11 cellular contexts compared by ENCODE assay signal in genomic region chr15:90680371-90680935, GRCh38. TPM values are rescaled to one million over a fixed set of nuclear protein-coding genes. Genes with fewer than 3 reads are reported as not detected.
DNase-seq lines count a peak whose midpoint lies in the region; ATAC-seq and TF ChIP-seq lines count a peak whose summit lies in the region.
"Had no signal": no experiment of that assay in that cellular context is flagged by ENCODE, and none has a peak within 500 bp of the region (broad histone marks: within the 10 kb centered on the region; RNA-seq: fewer than 3 reads in every experiment).

No MANE protein-coding gene starts in this region.

- no peaks in the 10 kb centered on the region for H3K36me3 Mint-ChIP-seq in activated CD8-positive, alpha-beta T cell treated with anti-CD3 and anti-CD28 coated beads for 36 hours (ENCODE audit: low read depth)
- H3K36me3 Mint-ChIP-seq in activated CD8-positive, alpha-beta T cell treated with anti-CD3 and anti-CD28 coated beads, Interleukin-2, amount 10 ng/mL, durations not matched to agents 7 days and 5 days (ENCODE audit: low read depth) = peaks cover 8% of the 10 kb centered on the region
- H3K36me3 Mint-ChIP-seq: WTC11 had no signal

- DNase-seq in activated CD8-positive, alpha-beta T cell treated with anti-CD3 and anti-CD28 coated beads for 36 hours = no peak
- DNase-seq in activated CD8-positive, alpha-beta T cell treated with anti-CD3 and anti-CD28 coated beads, Interleukin-2, amount 10 ng/mL, durations not matched to agents 7 days and 5 days = no peak
- peak; percentile 94 for DNase-seq in amniotic epithelial cell (ENCODE audit: low read depth)
- peak; percentile 34 for DNase-seq in left cardiac atrium
- peak; percentile 62 to 80 for DNase-seq in tibial artery
- DNase-seq: NCI-H2171 had no signal

- POLR2A ChIA-PET in activated CD8-positive, alpha-beta T cell treated with anti-CD3 and anti-CD28 coated beads for 36 hours (lab: Charles Lee) = no interaction called here
- POLR2A ChIA-PET in activated CD8-positive, alpha-beta T cell treated with anti-CD3 and anti-CD28 coated beads, Interleukin-2, amount 10 ng/mL, durations not matched to agents 7 days and 5 days (lab: Charles Lee) = interaction anchor here (0.6 kb wide), 1 partner anchor 15 kb away, joined by 3 read pairs; no protein-coding TSS in a partner anchor

- peaks cover 2% of the 10 kb centered on the region for H3K9me3 Mint-ChIP-seq in activated CD8-positive, alpha-beta T cell treated with anti-CD3 and anti-CD28 coated beads for 36 hours
- H3K9me3 Mint-ChIP-seq in activated CD8-positive, alpha-beta T cell treated with anti-CD3 and anti-CD28 coated beads, Interleukin-2, amount 10 ng/mL, durations not matched to agents 7 days and 5 days (ENCODE audit: insufficient read depth) = no peaks in the 10 kb centered on the region
- H3K9me3 Mint-ChIP-seq: WTC11 had no signal

- ATAC-seq in activated CD8-positive, alpha-beta T cell treated with anti-CD3 and anti-CD28 coated beads for 36 hours = peak; percentile 32
- no peak for ATAC-seq in activated CD8-positive, alpha-beta T cell treated with anti-CD3 and anti-CD28 coated beads, Interleukin-2, amount 10 ng/mL, durations not matched to agents 7 days and 5 days
- ATAC-seq in left cardiac atrium (peak; percentile 61 to 91), GM21515 (IDR thresholded peaks at IDR 0.05; ENCODE audit: unreplicated experiment) (no peak), HG03097 (IDR thresholded peaks at IDR 0.05; ENCODE audit: low FRiP score, unreplicated experiment) (no peak), HG03045 (IDR thresholded peaks at IDR 0.05; ENCODE audit: unreplicated experiment) (no peak)
- ATAC-seq: WTC11 had no signal

- H3K4me3 ChIP-seq in tibial artery = no peak overlapping the region
- H3K4me3 ChIP-seq: BLaER1 treated with 17β-estradiol and CSF1 and Interleukin-3, amounts not matched to agents 10 nM and 100 nM had no signal

- H3K27me3 Mint-ChIP-seq in activated CD8-positive, alpha-beta T cell treated with anti-CD3 and anti-CD28 coated beads for 36 hours = no peaks in the 10 kb centered on the region
- H3K27me3 Mint-ChIP-seq in activated CD8-positive, alpha-beta T cell treated with anti-CD3 and anti-CD28 coated beads, Interleukin-2, amount 10 ng/mL, durations not matched to agents 7 days and 5 days (ENCODE audit: low read depth) = no peaks in the 10 kb centered on the region

- H3K9me3 ChIP-seq in tibial artery = no peaks in the 10 kb centered on the region
- H3K9me3 ChIP-seq: BLaER1 treated with 17β-estradiol and CSF1 and Interleukin-3, amounts not matched to agents 10 nM and 100 nM had no signal

- no peak overlapping the region for H3K4me3 Mint-ChIP-seq in activated CD8-positive, alpha-beta T cell treated with anti-CD3 and anti-CD28 coated beads for 36 hours
- no peak overlapping the region for H3K4me3 Mint-ChIP-seq in activated CD8-positive, alpha-beta T cell treated with anti-CD3 and anti-CD28 coated beads, Interleukin-2, amount 10 ng/mL, durations not matched to agents 7 days and 5 days
- H3K4me3 Mint-ChIP-seq: WTC11 had no signal

- H3K4me1 Mint-ChIP-seq in activated CD8-positive, alpha-beta T cell treated with anti-CD3 and anti-CD28 coated beads for 36 hours (ENCODE audit: low read depth) = peaks cover 39% of the 10 kb centered on the region
- peaks cover 59% of the 10 kb centered on the region for H3K4me1 Mint-ChIP-seq in activated CD8-positive, alpha-beta T cell treated with anti-CD3 and anti-CD28 coated beads, Interleukin-2, amount 10 ng/mL, durations not matched to agents 7 days and 5 days (ENCODE audit: low read depth)

- TF ChIP-seq CTCF in activated CD8-positive, alpha-beta T cell treated with anti-CD3 and anti-CD28 coated beads for 36 hours (IDR thresholded peaks at IDR 0.05) = no peak
- TF ChIP-seq CTCF in tibial artery (IDR thresholded peaks at IDR 0.05) = no peak

- H3K36me3 ChIP-seq in tibial artery = no peaks in the 10 kb centered on the region
- H3K36me3 ChIP-seq: BLaER1 treated with 17β-estradiol and CSF1 and Interleukin-3, amounts not matched to agents 10 nM and 100 nM had no signal

- H3K4me1 ChIP-seq in tibial artery = peaks cover 0 to 29% (median 16%) of the 10 kb centered on the region in 4 donors

- intact Hi-C loops in activated CD8-positive, alpha-beta T cell treated with anti-CD3 and anti-CD28 coated beads for 36 hours (cut with micrococcal nuclease) = no loop called here
- intact Hi-C loops in left cardiac atrium (cut with DNase I) (no loop called here), tibial artery (cut with DNase I; ENCODE audit: low total_unique reads) (no loop called here)

- no peak overlapping the region for H3K27ac Mint-ChIP-seq in activated CD8-positive, alpha-beta T cell treated with anti-CD3 and anti-CD28 coated beads for 36 hours
- no peak overlapping the region for H3K27ac Mint-ChIP-seq in activated CD8-positive, alpha-beta T cell treated with anti-CD3 and anti-CD28 coated beads, Interleukin-2, amount 10 ng/mL, durations not matched to agents 7 days and 5 days
- H3K27ac Mint-ChIP-seq: WTC11 had no signal

- H3K27me3 ChIP-seq in tibial artery = no peaks in the 10 kb centered on the region
- H3K27me3 ChIP-seq: BLaER1 treated with 17β-estradiol and CSF1 and Interleukin-3, amounts not matched to agents 10 nM and 100 nM had no signal

- peak overlapping the region; percentile 77 to 78 for H3K27ac ChIP-seq in tibial artery
- H3K27ac ChIP-seq: BLaER1 treated with 17β-estradiol and CSF1 and Interleukin-3, amounts not matched to agents 10 nM and 100 nM had no signal

- CTCF ChIA-PET in activated CD8-positive, alpha-beta T cell treated with anti-CD3 and anti-CD28 coated beads for 36 hours (lab: Charles Lee) = no interaction called here
- CTCF ChIA-PET in activated CD8-positive, alpha-beta T cell treated with anti-CD3 and anti-CD28 coated beads, Interleukin-2, amount 10 ng/mL, durations not matched to agents 7 days and 5 days (lab: Charles Lee) = no interaction called here

RNA-seq across cellular contexts. Expression of gene BLM, which starts 36.7 kb away (rescaled TPM):
- total RNA-seq in activated CD8-positive, alpha-beta T cell treated with anti-CD3 and anti-CD28 coated beads for 36 hours = 10 to 100 TPM; 45.2 to 53.6 TPM
- total RNA-seq in activated CD8-positive, alpha-beta T cell treated with anti-CD3 and anti-CD28 coated beads, Interleukin-2, amount 10 ng/mL, durations not matched to agents 7 days and 5 days = 10 to 100 TPM; 52.3 to 57.4 TPM
- 10 to 100 TPM; 13.8 to 14.9 TPM for total RNA-seq in left cardiac atrium

Comparison
In these comparisons a context has a peak if more than half of its experiments do, and no peak if none do; other contexts are left out.
1. ATAC-seq: peak in activated CD8-positive, alpha-beta T cell treated with anti-CD3 and anti-CD28 coated beads for 36 hours (single experiment) and left cardiac atrium (2 of 2); none in activated CD8-positive, alpha-beta T cell treated with anti-CD3 and anti-CD28 coated beads, Interleukin-2, amount 10 ng/mL, durations not matched to agents 7 days and 5 days (single experiment), GM21515 (single experiment), HG03097 (single experiment) and HG03045 (single experiment).
2. DNase-seq: peak in amniotic epithelial cell (single experiment), left cardiac atrium (single experiment) and tibial artery (2 of 2); none in activated CD8-positive, alpha-beta T cell treated with anti-CD3 and anti-CD28 coated beads for 36 hours (single experiment) and activated CD8-positive, alpha-beta T cell treated with anti-CD3 and anti-CD28 coated beads, Interleukin-2, amount 10 ng/mL, durations not matched to agents 7 days and 5 days (single experiment).